22 cellular contexts compared by ENCODE assay signal in genomic region chr19:2659856-2660432, GRCh38.
"Had no signal": no experiment of that assay in that cellular context is flagged by ENCODE, and none has a peak within 500 bp of the region (broad histone marks: within the 10 kb centered on the region; RNA-seq: fewer than 3 reads in every experiment).

No MANE protein-coding gene starts in this region.

- H3K4me3 ChIP-seq: breast epithelium, esophagus squamous epithelium, heart right ventricle, skin epidermis, thyroid gland, upper lobe of left lung had no signal

- H3K27me3 ChIP-seq: breast epithelium, esophagus squamous epithelium, heart right ventricle, thyroid gland, upper lobe of left lung had no signal

- H3K36me3 ChIP-seq: breast epithelium, esophagus squamous epithelium, heart right ventricle, thyroid gland, upper lobe of left lung had no signal

- H3K4me1 ChIP-seq: breast epithelium, esophagus squamous epithelium, thyroid gland, upper lobe of left lung had no signal

- H3K9me3 ChIP-seq: thyroid gland, upper lobe of left lung had no signal

- ATAC-seq: activated naive CD4-positive, alpha-beta T cell treated with anti-CD3 and anti-CD28 coated beads, Interleukin-2, amount 50 U/mL, for 72 hours; activated T-cell treated with anti-CD3 and anti-CD28 coated beads, Interleukin-2, amount 50 U/mL, for 4 hours; heart right ventricle; naive thymus-derived CD4-positive, alpha-beta T cell; sciatic nerve; stimulated activated naive CD8-positive, alpha-beta T cell treated with anti-CD3 and anti-CD28 coated beads, Interleukin-15, amount 100 ng/mL, for 72 hours had no signal

- DNase-seq: activated CD4-positive, alpha-beta memory T cell treated with anti-CD3 and anti-CD28 coated beads, Interleukin-2, amount 10 ng/mL, durations not matched to agents 7 days and 5 days; activated CD4-positive, alpha-beta T cell treated with anti-CD3 and anti-CD28 coated beads, Interleukin-2, amount 10 ng/mL, durations not matched to agents 24 days and 14 days; activated CD4-positive, CD25-positive, alpha-beta regulatory T cell treated with anti-CD3 and anti-CD28 coated beads, Interleukin-2, amount 50 U/mL, for 72 hours; activated naive CD4-positive, alpha-beta T cell; activated T-cell treated with anti-CD3 and anti-CD28 coated beads, Interleukin-2, amount 50 U/mL, for 4 hours; effector CD4-positive, alpha-beta T cell; esophagus squamous epithelium; foreskin melanocyte; heart right ventricle; midbrain; naive thymus-derived CD4-positive, alpha-beta T cell; stimulated activated CD4-positive, alpha-beta T cell treated with anti-CD3 and anti-CD28 coated beads, Interleukin-12 subunit alpha, Interleukin-12 subunit beta, amount 100 ng/mL, for 4 hours; stimulated activated CD4-positive, alpha-beta T cell treated with anti-CD3 and anti-CD28 coated beads, Interleukin-4, amount 100 ng/mL, for 1 hour; stimulated activated naive CD8-positive, alpha-beta T cell treated with anti-CD3 and anti-CD28 coated beads, Interleukin-15, amount 100 ng/mL, for 72 hours; thyroid gland; upper lobe of left lung had no signal

- H3K27ac ChIP-seq: breast epithelium, epithelial cell of prostate, heart right ventricle, skin epidermis, thyroid gland, upper lobe of left lung, VCaP had no signal
